14 cellular contexts compared by ENCODE assay signal in the genomic region with DNA sequence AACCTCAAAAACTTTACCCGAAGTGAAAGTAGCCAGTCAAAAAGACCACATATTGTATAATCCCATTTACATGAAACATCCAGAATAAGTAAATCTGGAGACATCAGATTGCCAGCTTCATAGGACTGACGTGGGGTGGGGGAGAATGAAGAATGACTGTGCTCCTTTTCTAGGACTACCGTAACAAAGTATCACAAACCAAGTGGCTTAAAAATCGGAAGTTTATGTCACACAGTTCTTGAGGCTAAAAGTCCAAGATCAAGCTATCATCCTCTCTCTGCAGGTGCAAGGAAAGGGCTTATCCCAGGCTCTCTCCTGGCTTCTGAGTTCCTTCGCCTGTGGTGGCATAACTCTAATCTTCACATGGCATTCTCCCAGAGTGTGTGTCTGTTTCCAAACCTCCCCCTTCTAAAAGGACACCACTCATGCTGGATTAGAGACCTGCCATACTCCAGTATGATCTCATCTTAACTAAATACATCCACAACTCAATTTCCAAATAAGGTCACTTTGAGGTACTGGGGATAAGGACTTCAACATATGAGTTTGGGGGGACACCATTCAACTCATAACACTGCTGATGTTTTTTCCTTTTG. TPM values are rescaled to one million over a fixed set of nuclear protein-coding genes. Genes with fewer than 3 reads are reported as not detected.
DNase-seq lines count a peak whose midpoint lies in the region; ATAC-seq and TF ChIP-seq lines count a peak whose summit lies in the region.
"Had no signal": no experiment of that assay in that cellular context is flagged by ENCODE, and none has a peak within 500 bp of the region (broad histone marks: within the 10 kb centered on the region; RNA-seq: fewer than 3 reads in every experiment).

No MANE protein-coding gene starts in this region.

- peaks cover 37 to 41% of the 10 kb centered on the region in 2 donors for H3K36me3 Mint-ChIP-seq in naive B cell

- H3K4me2 ChIP-seq in Karpas-422 (ENCODE audit: low read depth, low read length, poor library complexity, severe bottlenecking), result peak overlapping the region; percentile 2
- H3K4me2 ChIP-seq: hepatocyte had no signal

- H3K4me3 Mint-ChIP-seq in naive B cell, result peak overlapping the region in 6 of 8 donors; percentile 51 to 84 (median 72)

- H3K9ac ChIP-seq in Karpas-422 (ENCODE audit: low read length), result no peak overlapping the region

- H3K4me1 Mint-ChIP-seq in naive B cell, result peaks cover 80 to 95% (median 89%) of the 10 kb centered on the region in 3 donors

- no peaks in the 10 kb centered on the region for H3K36me3 ChIP-seq in Karpas-422 (ENCODE audit: insufficient read depth, low read length)
- peaks cover 20% of the 10 kb centered on the region for H3K36me3 ChIP-seq in brain microvascular endothelial cell (replicated peaks)

- H3K9me3 Mint-ChIP-seq in naive B cell, result peaks cover 0 to 1% (median 0%) of the 10 kb centered on the region in 7 donors

- in situ Hi-C loops in brain microvascular endothelial cell (cut with HindIII; ENCODE audit: low pct_ligation_motif_present, low sequenced_read_pairs), result no loop called here

- no peak for TF ChIP-seq CTCF in brain microvascular endothelial cell (IDR thresholded peaks at IDR 0.05; ENCODE audit: low read depth, low read length, missing control alignments)

- H3K27me3 Mint-ChIP-seq in naive B cell, result no peaks in the 10 kb centered on the region

- no peaks in the 10 kb centered on the region for H3K9me2 ChIP-seq in Karpas-422 (replicated peaks; ENCODE audit: insufficient read depth, low read length)

- DNase-seq in Daoy (ENCODE audit: low read depth), result peak; percentile 70
- DNase-seq in Karpas-422, result no peak
- DNase-seq in brain microvascular endothelial cell, result no peak
- DNase-seq in naive B cell, result no peak
- no peak for DNase-seq in SHP77 (lab: John Stamatoyannopoulos, UW)
- DNase-seq: amniotic stem cell; Calu3; effector CD8-positive, alpha-beta T cell; NCI-H1694 treated with DMSO at 0.1 percent for 48 hours; NK-92 treated with Interleukin-12 subunit alpha and Interleukin-12 subunit beta, amount 100 ng/mL, for 24 hours had no signal

- ATAC-seq in naive B cell (ENCODE audit: low read depth in 2 of 2) (no peak), GM21526 (IDR thresholded peaks at IDR 0.05; ENCODE audit: low FRiP score, unreplicated experiment) (no peak), GM21367 (IDR thresholded peaks at IDR 0.05; ENCODE audit: unreplicated experiment) (no peak), HG02840 (IDR thresholded peaks at IDR 0.05; ENCODE audit: low FRiP score, unreplicated experiment) (no peak)

- no peaks in the 10 kb centered on the region for H3K9me3 ChIP-seq in Karpas-422 (ENCODE audit: low read length)

- no peaks in the 10 kb centered on the region for H3K27me3 ChIP-seq in Karpas-422 (ENCODE audit: low read length)
- no peaks in the 10 kb centered on the region for H3K27me3 ChIP-seq in brain microvascular endothelial cell (replicated peaks)
- H3K27me3 ChIP-seq: hepatocyte had no signal

- H3K4me3 ChIP-seq in Karpas-422 (ENCODE audit: low read length), result no peak overlapping the region
- no peak overlapping the region for H3K4me3 ChIP-seq in brain microvascular endothelial cell (ENCODE audit: low read depth, low read length)
- H3K4me3 ChIP-seq: hepatocyte had no signal

- peaks cover 9% of the 10 kb centered on the region for H3K4me1 ChIP-seq in Karpas-422 (ENCODE audit: low read length)

- no peak overlapping the region for H3K27ac ChIP-seq in Karpas-422 (ENCODE audit: low read length)
- peak overlapping the region; percentile 90 for H3K27ac ChIP-seq in brain microvascular endothelial cell
- H3K27ac ChIP-seq: hepatocyte had no signal

- H2AFZ ChIP-seq in Karpas-422 (ENCODE audit: low read length), result no peak overlapping the region
- H2AFZ ChIP-seq: hepatocyte had no signal

- H3K27ac Mint-ChIP-seq in naive B cell, result peak overlapping the region in 5 of 6 donors; percentile 53 to 90 (median 67)

- 0 out of 2 replicates have a peak, but pooled peaks cover 7% of the 10 kb centered on the region for H4K20me1 ChIP-seq in Karpas-422 (ENCODE audit: insufficient read depth, low read depth, low read length)

- no peaks in the 10 kb centered on the region for H3K79me2 ChIP-seq in Karpas-422 (ENCODE audit: low read length)

RNA-seq across cellular contexts. Expression of a gene that starts 25.5 kb away (rescaled TPM):
- 28.9 and 30.8 TPM in 2 replicates for total RNA-seq in Daoy (2014; rRNA removed; shearing (Covaris generic))
- 4.9 and 5.7 TPM in 2 replicates for total RNA-seq in Karpas-422 (2014; rRNA removed; shearing (Covaris generic); ENCODE audit: low replicate concordance)
- polyA plus RNA-seq in naive B cell (ENCODE audit: low read depth in 6 of 6), result 10 to 100 TPM in 5 of 6 donors, 1 to 10 TPM in 1; 6.3 to 75.5 (median 43.4) TPM
